In genomic region chr3:177209509-177209908, GRCh38 we compare ENCODE assay signal across 29 cellular contexts.
"Had no signal": no experiment of that assay in that cellular context is flagged by ENCODE, and none has a peak within 500 bp of the region (broad histone marks: within the 10 kb centered on the region; RNA-seq: fewer than 3 reads in every experiment).

No MANE protein-coding gene starts in this region.

- H3K9me3 ChIP-seq: ovary, psoas muscle, spleen, suprapubic skin, testis, tibial nerve, upper lobe of left lung, vagina had no signal

- H3K27me3 ChIP-seq: neural progenitor cell, ovary, spleen, suprapubic skin, testis, tibial nerve, upper lobe of left lung, vagina had no signal

- H3K27ac ChIP-seq: neural progenitor cell, ovary, parathyroid adenoma, psoas muscle, skin epidermis, spleen, suprapubic skin, testis, tibial nerve, upper lobe of left lung, vagina had no signal

- H3K36me3 ChIP-seq: neural progenitor cell, ovary, spleen, suprapubic skin, tibial nerve, upper lobe of left lung, vagina had no signal

- H3K4me2 ChIP-seq: neural progenitor cell, smooth muscle cell had no signal

- H2AFZ ChIP-seq: neural progenitor cell, parathyroid adenoma had no signal

- H3K79me2 ChIP-seq: parathyroid adenoma had no signal

- ATAC-seq: natural killer cell; psoas muscle; right cardiac atrium; sciatic nerve; stimulated activated memory B cell treated with anti-CD40 and anti-IgM and Interleukin-4, amounts not matched to agents 10 μg/mL and 1 μg/mL and 100 μg/mL, for 72 hours; stimulated activated naive CD8-positive, alpha-beta T cell treated with anti-CD3 and anti-CD28 coated beads, Interleukin-15, amount 100 ng/mL, for 72 hours; stimulated activated naive CD8-positive, alpha-beta T cell treated with anti-CD3 and anti-CD28 coated beads, Interleukin-15, Interleukin-2, amounts not matched to agents 100 U/mL and 50 U/mL, for 24 hours had no signal

- H3K4me3 ChIP-seq: neural progenitor cell, ovary, psoas muscle, skin epidermis, smooth muscle cell, spleen, suprapubic skin, testis, tibial nerve, upper lobe of left lung, vagina had no signal

- H3K4me1 ChIP-seq: neural progenitor cell, psoas muscle, spleen, suprapubic skin, testis, vagina had no signal

- H3K9ac ChIP-seq: neural progenitor cell, parathyroid adenoma had no signal

- DNase-seq: natural killer cell; occipital lobe; ovary; posterior cingulate gyrus; psoas muscle; right cardiac atrium; spleen; stimulated activated CD4-positive, alpha-beta T cell treated with anti-CD3 and anti-CD28 coated beads, Interleukin-12 subunit alpha, Interleukin-12 subunit beta, amount 100 ng/mL, for 4 hours; stimulated activated CD4-positive, alpha-beta T cell treated with anti-CD3 and anti-CD28 coated beads, Interleukin-1b, Interleukin-23, amount 100 ng/mL, for 48 hours; stimulated activated CD4-positive, alpha-beta T cell treated with anti-CD3 and anti-CD28 coated beads, Interleukin-4, amount 100 ng/mL, for 1 hour; stimulated activated CD4-positive, alpha-beta T cell treated with anti-CD3 and anti-CD28 coated beads, Interleukin-4, amount 100 ng/mL, for 4 hours; stimulated activated CD8-positive, alpha-beta memory T cell treated with anti-CD3 and anti-CD28 coated beads, Interleukin-4, amount 100 ng/mL, for 48 hours; stimulated activated naive CD4-positive, alpha-beta T cell; stimulated activated naive CD8-positive, alpha-beta T cell treated with anti-CD3 and anti-CD28 coated beads, Interleukin-15, amount 100 ng/mL, for 72 hours; stimulated activated naive CD8-positive, alpha-beta T cell treated with anti-CD3 and anti-CD28 coated beads, Interleukin-15, Interleukin-2, amounts not matched to agents 100 U/mL and 50 U/mL, for 24 hours; substantia nigra; testis; trophoblast cell; upper lobe of left lung had no signal

- FAIRE-seq: urothelium cell line had no signal
